ENCODE assay signal across 8 cellular contexts in the genomic region with DNA sequence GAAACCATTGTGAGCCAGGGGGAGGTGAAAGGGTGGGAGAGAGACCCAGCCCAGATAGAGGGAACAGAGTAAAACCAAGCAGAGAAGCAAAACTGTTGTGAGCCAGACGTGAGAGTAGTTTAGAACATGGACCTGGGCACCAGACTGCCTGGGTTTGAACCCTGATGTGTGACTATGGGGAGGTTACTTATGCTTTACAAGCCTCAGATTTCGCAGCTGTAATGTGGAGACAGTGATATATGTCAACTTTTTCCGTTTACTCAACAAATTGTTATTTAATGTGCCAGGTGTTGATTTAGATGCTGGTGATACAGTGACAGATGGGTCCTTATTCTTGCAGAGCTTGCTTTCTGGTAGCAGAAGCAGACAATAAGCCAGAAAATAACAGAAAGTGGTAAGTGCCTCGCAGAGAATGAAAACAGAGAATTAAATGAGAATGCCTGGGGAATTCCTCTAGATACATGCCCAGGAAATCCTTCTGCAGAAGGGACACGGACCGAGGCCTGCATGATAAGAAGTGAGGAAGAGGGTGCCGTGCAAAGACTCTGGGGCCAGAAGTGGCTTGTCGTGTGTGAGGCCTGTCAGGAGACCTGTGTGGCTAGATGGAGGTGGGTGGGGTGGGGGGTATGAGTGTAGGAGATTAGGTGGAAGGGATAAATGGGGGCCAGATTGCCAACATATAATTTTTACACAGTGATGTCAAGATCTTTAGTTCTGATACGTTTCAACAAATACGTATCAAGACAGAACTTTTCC. TPM values are rescaled to one million over a fixed set of nuclear protein-coding genes. Genes with fewer than 3 reads are reported as not detected.
DNase-seq lines count a peak whose midpoint lies in the region; ATAC-seq, FAIRE-seq and TF ChIP-seq lines count a peak whose summit lies in the region.

No MANE protein-coding gene starts in this region.

- peak overlapping the region; percentile 3 for H3K4me3 ChIP-seq in effector memory CD4-positive, alpha-beta T cell (ENCODE audit: insufficient read depth, low read depth, low read length, poor library complexity, severe bottlenecking)
- no peak overlapping the region for H3K4me3 ChIP-seq in upper lobe of right lung
- no peak overlapping the region for H3K4me3 ChIP-seq in colonic mucosa

- intact Hi-C loops in upper lobe of right lung (cut with DNase I) = no loop called here
- intact Hi-C loops in colonic mucosa (cut with DNase I) = no loop called here

- FAIRE-seq in GM12891 (lab: Jason Lieb, UNC) = no peak
- FAIRE-seq in urothelium cell line (lab: Jason Lieb, UNC) = no peak

- peak overlapping the region; percentile 60 for H3K27ac ChIP-seq in effector memory CD4-positive, alpha-beta T cell (ENCODE audit: insufficient read depth, low read length, poor library complexity, severe bottlenecking)
- H3K27ac ChIP-seq in upper lobe of right lung (peak overlapping the region; percentile 79), colonic mucosa (no peak overlapping the region)

- no peaks in the 10 kb centered on the region for H3K36me3 ChIP-seq in effector memory CD4-positive, alpha-beta T cell (ENCODE audit: control insufficient read depth, insufficient read depth, low read length)
- H3K36me3 ChIP-seq in upper lobe of right lung (no peaks in the 10 kb centered on the region), colonic mucosa (no peaks in the 10 kb centered on the region)

- peaks cover 54% of the 10 kb centered on the region for H3K4me1 ChIP-seq in effector memory CD4-positive, alpha-beta T cell (ENCODE audit: control insufficient read depth, insufficient read depth, low read length, poor library complexity, severe bottlenecking)
- H3K4me1 ChIP-seq in upper lobe of right lung (peaks cover 44% of the 10 kb centered on the region), colonic mucosa (peaks cover 17% of the 10 kb centered on the region)

- peak overlapping the region in 1 of 2 donors; percentile 2 for H3K9ac ChIP-seq in colonic mucosa (ENCODE audit: low read depth in 2 of 2, low read length in 2 of 2)

- H3K9me3 ChIP-seq in effector memory CD4-positive, alpha-beta T cell (ENCODE audit: control insufficient read depth, low read length) = no peaks in the 10 kb centered on the region
- H3K9me3 ChIP-seq in upper lobe of right lung (no peaks in the 10 kb centered on the region), colonic mucosa (no peaks in the 10 kb centered on the region)

- H3K27me3 ChIP-seq in effector memory CD4-positive, alpha-beta T cell (replicated peaks; ENCODE audit: control insufficient read depth, insufficient read depth, low read length, poor library complexity, severe bottlenecking) = no peaks in the 10 kb centered on the region
- no peaks in the 10 kb centered on the region for H3K27me3 ChIP-seq in upper lobe of right lung
- H3K27me3 ChIP-seq in colonic mucosa = no peaks in the 10 kb centered on the region

- DNase-seq in GM12891 (ENCODE audit: insufficient read length, low spot score) (no peak), NCI-H146 (lab: John Stamatoyannopoulos, UW) (peak; percentile 44), upper lobe of right lung (no peak), colonic mucosa (no peak), urothelium cell line (ENCODE audit: low spot score) (no peak), OCI-M1 (lab: John Stamatoyannopoulos, UW) (no peak)
- no peak for DNase-seq in effector memory CD4-positive, alpha-beta T cell

- ATAC-seq in GM21528 (IDR thresholded peaks at IDR 0.05; ENCODE audit: low FRiP score, unreplicated experiment) (peak; percentile 9), upper lobe of right lung (no peak)

- no peak for TF ChIP-seq CTCF in upper lobe of right lung (IDR thresholded peaks at IDR 0.05)
- TF ChIP-seq CTCF in colonic mucosa (IDR thresholded peaks at IDR 0.05) = no peak

- no peak for TF ChIP-seq POLR2A in GM12891 (IDR thresholded peaks at IDR 0.05; ENCODE audit: low read depth, low read length)

TF ChIP-seq in GM12891, 5 proteins besides CTCF, POLR2A, EP300 and RAD21:
- TF ChIP-seq PAX5 (IDR thresholded peaks at IDR 0.05; ENCODE audit: insufficient read depth, low read length, severe bottlenecking) (no peak), SPI1 (IDR thresholded peaks at IDR 0.05; ENCODE audit: low read depth, low read length) (peak; percentile 15; the same call in 1 of the 2 replicates), TAF1 (IDR thresholded peaks at IDR 0.05; ENCODE audit: low read depth, low read length) (no peak), POU2F2 (IDR thresholded peaks at IDR 0.05; ENCODE audit: low read depth, low read length) (no peak), POLR2AphosphoS5 (IDR thresholded peaks at IDR 0.05; ENCODE audit: low read depth, low read length) (no peak)

RNA-seq across cellular contexts. Expression of gene KAT2B, which starts 15.0 kb away (rescaled TPM):
- 4.9 TPM for polyA plus RNA-seq in GM12891 (2012; ENCODE audit: low read depth, missing spikeins)
- 52.6 TPM for total RNA-seq in upper lobe of right lung
- total RNA-seq in colonic mucosa = 10 to 100 TPM in 1 of 2 donors, 1 to 10 TPM in 1; 8.5 to 25.9 TPM

RNA-seq across cellular contexts. Expression of gene PP2D1, which starts 43.1 kb away (rescaled TPM):
- 0.18 TPM for polyA plus RNA-seq in GM12891 (2012; ENCODE audit: low read depth, missing spikeins)
- total RNA-seq in upper lobe of right lung (not detected), colonic mucosa (not detected)
